Comparison of ENCODE assay signal across 8 cellular contexts in the genomic region with DNA sequence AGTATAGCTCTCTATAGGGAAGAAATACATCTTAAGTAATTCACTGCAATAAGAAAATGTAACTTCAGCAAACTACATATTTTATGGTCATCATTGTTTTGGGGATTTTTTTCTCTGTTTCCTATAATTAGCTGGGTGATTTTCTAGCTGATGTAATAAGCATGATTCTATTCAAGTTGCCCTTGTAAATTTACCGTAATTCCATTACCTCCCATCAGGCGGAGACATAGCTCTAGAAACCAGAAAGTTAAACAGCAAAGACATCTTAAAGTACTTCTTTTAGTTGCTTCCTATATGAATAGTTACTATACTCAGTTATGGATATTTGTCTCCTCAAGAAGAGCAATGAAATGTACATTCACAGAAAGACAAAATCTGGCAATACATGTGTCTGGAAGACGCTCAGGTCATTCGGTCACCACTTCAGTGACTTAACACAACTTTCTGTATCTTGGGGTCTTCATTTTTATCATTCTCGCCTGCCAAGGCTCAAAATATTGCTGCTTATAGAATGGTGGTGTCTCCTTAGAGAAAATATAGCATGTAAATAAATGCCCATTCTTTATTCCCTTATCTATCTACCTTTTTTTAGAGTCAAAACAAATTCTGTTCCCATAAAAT.
DNase-seq lines count a peak whose midpoint lies in the region; ATAC-seq, FAIRE-seq and TF ChIP-seq lines count a peak whose summit lies in the region.

No MANE protein-coding gene starts in this region.

- H3K4me1 ChIP-seq in BE2C (no peaks in the 10 kb centered on the region), small intestine (ENCODE audit: control insufficient read depth in 2 of 2, insufficient read depth in 1 of 2, low read depth in 1 of 2, low read length in 1 of 2) (no peaks in the 10 kb centered on the region)

- H3K27me3 Mint-ChIP-seq in endothelial cell (ENCODE audit: unreplicated experiment), result no peaks in the 10 kb centered on the region

- no peaks in the 10 kb centered on the region for H3K36me3 ChIP-seq in BE2C
- no peaks in the 10 kb centered on the region for H3K36me3 ChIP-seq in small intestine (ENCODE audit: control insufficient read depth in 2 of 2, insufficient read depth in 2 of 2, low read length in 2 of 2)

- no peak overlapping the region for H3K4me3 Mint-ChIP-seq in endothelial cell (ENCODE audit: unreplicated experiment)

- no peaks in the 10 kb centered on the region for H3K4me1 Mint-ChIP-seq in endothelial cell (ENCODE audit: unreplicated experiment)

- H3K36me3 Mint-ChIP-seq in endothelial cell (ENCODE audit: low read depth, unreplicated experiment), result no peaks in the 10 kb centered on the region

- H3K4me3 ChIP-seq in BE2C (ENCODE audit: low read depth, low read length) (no peak overlapping the region), small intestine (ENCODE audit: low read depth in 1 of 2, low read length in 2 of 2) (no peak overlapping the region)

- TF ChIP-seq CTCF in BE2C (IDR thresholded peaks at IDR 0.05; ENCODE audit: low read depth, low read length) (peak; percentile 67), endothelial cell (IDR thresholded peaks at IDR 0.05; ENCODE audit: unreplicated experiment) (peak; percentile 77)

- ATAC-seq in GM18520 (IDR thresholded peaks at IDR 0.05; ENCODE audit: unreplicated experiment), result peak; percentile 74
- ATAC-seq in HG03103 (IDR thresholded peaks at IDR 0.05; ENCODE audit: low read depth, unreplicated experiment), result peak; percentile 74

- H3K27me3 ChIP-seq in BE2C (no peaks in the 10 kb centered on the region; the same call in 1 of the 2 replicates), small intestine (ENCODE audit: control insufficient read depth in 2 of 2, insufficient read depth in 2 of 2, low read length in 2 of 2) (no peaks in the 10 kb centered on the region)

- no peak overlapping the region for H3K27ac Mint-ChIP-seq in endothelial cell (ENCODE audit: unreplicated experiment)

- no peak for FAIRE-seq in small intestine (lab: Jason Lieb, UNC)

- no peak overlapping the region for H3K27ac ChIP-seq in small intestine (ENCODE audit: low read depth in 1 of 2, low read length in 1 of 2)
- no peak overlapping the region for H3K27ac ChIP-seq in substantia nigra (ENCODE audit: low read depth, low read length, poor library complexity, severe bottlenecking)

- DNase-seq in BE2C (peak; percentile 23), NCI-H526 treated with DMSO at 0.1 percent for 48 hours (lab: John Stamatoyannopoulos, UW) (peak; percentile 83), endothelial cell (ENCODE audit: low spot score) (peak; percentile 35), small intestine (peak; percentile 2), epidermal melanocyte (ENCODE audit: insufficient read length, low spot score) (no peak), substantia nigra (lab: John Stamatoyannopoulos, UW) (no peak)

- WGBS in small intestine, 3 donors, result 56 to 69% (median 66%) methylated on average over 5 of the region's 5 CpGs

- no peaks in the 10 kb centered on the region for H3K9me3 Mint-ChIP-seq in endothelial cell (ENCODE audit: unreplicated experiment)

- H3K9me3 ChIP-seq in BE2C (no peaks in the 10 kb centered on the region), small intestine (ENCODE audit: control insufficient read depth, low read depth) (no peaks in the 10 kb centered on the region)

Comparison
In these comparisons a context has a peak if more than half of its experiments do, and no peak if none do; other contexts are left out.
1. DNase-seq: peak in BE2C (single experiment), NCI-H526 treated with DMSO at 0.1 percent for 48 hours (single experiment), endothelial cell (single experiment) and small intestine (single experiment); none in epidermal melanocyte (single experiment) and substantia nigra (0 of 49).